Comparison of ENCODE assay signal across 1 cellular context in the genomic region with DNA sequence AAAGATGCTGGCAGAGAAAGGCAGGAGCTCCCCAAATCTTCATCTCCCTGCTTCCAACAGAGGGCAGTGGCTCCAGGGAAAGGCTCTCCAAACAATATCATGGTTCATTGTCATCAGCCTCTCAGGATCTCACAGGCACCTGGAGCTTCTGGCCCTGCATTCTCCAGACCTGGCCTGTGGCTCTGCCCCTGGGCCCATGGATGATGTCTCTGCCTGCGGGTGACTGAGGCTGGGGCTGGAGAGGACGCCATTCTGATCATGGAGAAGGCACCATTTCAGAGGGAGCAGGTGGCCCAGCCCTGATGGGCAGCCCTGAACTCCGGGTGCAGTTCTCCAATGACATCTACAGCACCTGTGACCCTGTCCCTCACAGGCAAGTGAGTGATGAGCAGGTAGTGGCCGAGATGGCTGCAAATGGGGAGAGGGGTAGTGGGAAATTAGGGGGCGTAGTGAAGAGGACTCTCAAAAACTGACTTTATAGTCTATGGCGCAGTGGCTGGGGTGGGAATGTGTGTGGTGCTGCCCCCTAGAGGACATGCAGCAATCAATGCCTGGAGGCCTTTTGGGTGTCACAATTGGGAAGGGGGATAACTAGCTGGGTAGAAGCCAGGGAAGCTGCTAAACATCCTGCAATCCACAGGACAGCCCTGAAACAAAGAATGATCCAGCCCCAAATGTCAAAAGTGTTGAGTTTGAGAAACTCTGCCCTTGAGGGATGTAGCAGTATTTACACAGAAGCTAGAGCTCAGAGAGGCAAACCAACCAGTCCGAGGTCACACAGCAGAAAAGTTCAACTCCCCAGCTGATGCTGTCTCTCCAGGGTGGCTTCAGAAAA.
TF ChIP-seq lines count a peak whose summit lies in the region.

No MANE protein-coding gene starts in this region.

TF ChIP-seq in SK-N-SH, 30 proteins besides CTCF, POLR2A, EP300 and RAD21 (continued from another document):
- peak; percentile 24 for TF ChIP-seq SMC3 (IDR thresholded peaks at IDR 0.05; ENCODE audit: low read depth, low read length)
